ENCODE assay signal across 8 cellular contexts in the genomic region with DNA sequence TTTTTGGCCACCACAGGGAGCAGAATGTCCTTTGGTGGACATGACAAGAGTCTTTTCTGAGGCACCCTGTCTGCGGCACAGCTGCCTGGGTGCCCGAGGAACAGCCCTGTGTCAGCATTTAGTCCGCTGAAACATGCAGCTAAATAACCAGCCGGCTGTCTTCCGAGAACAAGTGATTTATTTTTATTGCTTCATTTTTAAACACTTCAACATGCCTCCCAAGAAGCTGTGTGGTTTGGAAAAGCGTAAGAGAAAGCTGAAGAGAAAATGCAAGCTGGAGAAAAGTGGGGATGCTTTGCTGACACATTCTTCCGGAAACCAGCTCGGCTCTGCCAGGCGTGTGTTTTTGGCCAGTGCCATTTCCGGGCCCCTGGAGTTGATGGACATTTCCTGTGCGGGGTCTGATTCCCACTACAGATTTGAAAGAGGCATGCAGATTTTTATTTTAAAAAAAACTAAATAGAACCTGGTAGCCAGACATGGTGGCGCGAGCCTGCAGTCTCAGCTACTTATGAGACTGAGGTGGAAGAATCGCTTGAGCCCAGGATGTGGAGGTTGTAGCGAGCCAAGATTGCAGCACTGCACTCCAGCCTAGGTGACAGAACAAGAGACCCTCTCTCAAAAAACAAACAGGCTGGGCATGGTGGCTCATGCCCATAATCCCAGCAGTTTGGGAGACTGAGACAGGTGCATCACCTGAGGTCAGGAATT.
A peak's percentile ranks its signal among the peaks of the same experiment; 100 is the strongest.
DNase-seq lines count a peak whose midpoint lies in the region; ATAC-seq, FAIRE-seq and TF ChIP-seq lines count a peak whose summit lies in the region.

No MANE protein-coding gene starts in this region.

- no TSS peak for BruUV-seq in IMR-90 (replicated peaks; lab: Mats Ljungman, UMichigan)

- ATAC-seq in IMR-90 (ENCODE audit: low read depth) (peak; percentile 78), left colon (peak; percentile 23), GM21367 (IDR thresholded peaks at IDR 0.05; ENCODE audit: unreplicated experiment) (no peak), HG02870 (IDR thresholded peaks at IDR 0.05; ENCODE audit: unreplicated experiment) (no peak)

- H4K5ac ChIP-seq in IMR-90 (ENCODE audit: low read depth, low read length): peak overlapping the region; percentile 58

- H3K27ac ChIP-seq in AG04450 (ENCODE audit: low read depth, low read length) (peak overlapping the region; percentile 90), IMR-90 (ENCODE audit: insufficient read depth, low read length) (peak overlapping the region; percentile 86), astrocyte (ENCODE audit: low read depth, low read length) (peak overlapping the region; percentile 7), substantia nigra (ENCODE audit: low read depth, low read length, poor library complexity, severe bottlenecking) (peak overlapping the region; percentile 30)

- H2AFZ ChIP-seq in IMR-90 (replicated peaks; ENCODE audit: low read length, poor library complexity): peak overlapping the region; percentile 66
- H2AFZ ChIP-seq in astrocyte (ENCODE audit: low read depth, low read length): peak overlapping the region; percentile 42

- in situ Hi-C loops in IMR-90 (cut with MboI; ENCODE audit: low sequenced_read_pairs): loop anchor here (25.0 kb wide), 1 partner anchor 373 kb away; the partner anchor contains the start of gene MGAT5B

- H2BK120ac ChIP-seq in IMR-90 (ENCODE audit: low read depth, low read length): peak overlapping the region; percentile 84

- peak overlapping the region; percentile 76 for H3K4me2 ChIP-seq in IMR-90 (ENCODE audit: low read depth, low read length)
- H3K4me2 ChIP-seq in astrocyte (ENCODE audit: low read length): peak overlapping the region; percentile 71

- peak overlapping the region; percentile 85 for H3K14ac ChIP-seq in IMR-90 (replicated peaks; ENCODE audit: low read depth, low read length)

- peak overlapping the region; percentile 94; the same call in 1 of the 3 replicates for H2BK15ac ChIP-seq in IMR-90 (ENCODE audit: low read depth, low read length)

- H3K23ac ChIP-seq in IMR-90 (ENCODE audit: low read depth, low read length): peak overlapping the region; percentile 78

- H2BK5ac ChIP-seq in IMR-90 (ENCODE audit: low read depth, low read length, poor library complexity, severe bottlenecking): peak overlapping the region; percentile 68

- peak overlapping the region; percentile 70; the same call in 1 of the 2 replicates for H3K56ac ChIP-seq in IMR-90 (ENCODE audit: extremely low read depth, insufficient read depth, low read length)

- H3K18ac ChIP-seq in IMR-90 (ENCODE audit: low read depth, low read length): peak overlapping the region; percentile 40

- peaks cover 12% of the 10 kb centered on the region for H3K9me3 Mint-ChIP-seq in astrocyte (ENCODE audit: unreplicated experiment)

- TF ChIP-seq POLR2A in IMR-90 (IDR thresholded peaks at IDR 0.05; ENCODE audit: low read depth, low read length): no peak

- H3K9ac ChIP-seq in IMR-90 (ENCODE audit: low read depth, low read length): peak overlapping the region; percentile 44
- peak overlapping the region; percentile 48 for H3K9ac ChIP-seq in astrocyte (ENCODE audit: low read length)

- no peak overlapping the region for H3K4me3 Mint-ChIP-seq in astrocyte (ENCODE audit: unreplicated experiment)

- CTCF ChIA-PET in AG04450 (lab: Charles Lee) (interaction anchor here (0.7 to 4.1 kb wide), 4 partner anchors 8 to 148 kb away, joined by 3 to 30 read pairs (median 4); no protein-coding TSS in a partner anchor), IMR-90 (lab: Yijun Ruan, JAX) (interaction anchor here (0.7 to 1.9 kb wide), 3 partner anchors 13 to 147 kb away, joined by 3 to 4 read pairs (median 4); no protein-coding TSS in a partner anchor)

- WGBS in IMR-90 (ENCODE audit: extremely low coverage in 2 of 2, insufficient read length in 1 of 2), 2 experiments: no CpG with 5 or more reads among the region's 15 CpGs

- TF ChIP-seq CTCF in AG04450 (IDR thresholded peaks at IDR 0.05; ENCODE audit: low read depth, low read length) (no peak), IMR-90 (conservative IDR thresholded peaks at IDR 0.05; ENCODE audit: low read depth, low read length) (no peak), astrocyte (IDR thresholded peaks at IDR 0.05; ENCODE audit: insufficient read depth, low read depth, low read length) (no peak)

- H3K4ac ChIP-seq in IMR-90 (ENCODE audit: low read depth, low read length): peak overlapping the region; percentile 75

- peak overlapping the region; percentile 46 for H3K4me3 ChIP-seq in AG04450 (ENCODE audit: low read depth, low read length)
- peak overlapping the region; percentile 24 for H3K4me3 ChIP-seq in IMR-90 (ENCODE audit: insufficient read depth, low read depth, low read length)
- peak overlapping the region; percentile 3 for H3K4me3 ChIP-seq in astrocyte (ENCODE audit: insufficient read depth, low read depth, low read length)

- intact Hi-C loops in IMR-90 (cut with micrococcal nuclease): no loop called here
- intact Hi-C loops in left colon (cut with DNase I, micrococcal nuclease): no loop called here

- dilution Hi-C loops in IMR-90 (cut with HindIII; ENCODE audit: low sequenced_read_pairs, unreplicated experiment): no loop called here

- H4K8ac ChIP-seq in IMR-90 (ENCODE audit: low read depth in 2 of 2, low read length in 2 of 2): peak overlapping the region; percentile 52 to 86

- no peaks in the 10 kb centered on the region for H3K79me2 ChIP-seq in astrocyte (ENCODE audit: insufficient read depth, low read length)

- FAIRE-seq in astrocyte (lab: Jason Lieb, UNC): no peak

- peak overlapping the region; percentile 65; the same call in 1 of the 2 replicates for H2AK5ac ChIP-seq in IMR-90 (ENCODE audit: low read depth, low read length)

- H3K9me3 ChIP-seq in AG04450 (ENCODE audit: control insufficient read depth, insufficient read depth, low read length) (peaks cover 14% of the 10 kb centered on the region), IMR-90 (ENCODE audit: control insufficient read depth, insufficient read depth, low read length) (peaks cover 5% of the 10 kb centered on the region), astrocyte (ENCODE audit: insufficient read depth, low read depth, low read length) (peaks cover 8% of the 10 kb centered on the region)

- H3K27me3 ChIP-seq in AG04450 (ENCODE audit: control insufficient read depth, insufficient read depth, low read length): no peaks in the 10 kb centered on the region
- no peaks in the 10 kb centered on the region for H3K27me3 ChIP-seq in IMR-90 (ENCODE audit: control insufficient read depth, insufficient read depth, low read length)
- no peaks in the 10 kb centered on the region for H3K27me3 ChIP-seq in astrocyte (ENCODE audit: insufficient read depth, low read length)

- no peaks in the 10 kb centered on the region for H3K27me3 Mint-ChIP-seq in astrocyte (ENCODE audit: low read depth, unreplicated experiment)

- H2AK9ac ChIP-seq in IMR-90 (replicated peaks; ENCODE audit: low read depth, low read length, poor library complexity): peak overlapping the region; percentile 23

- no peaks in the 10 kb centered on the region; the same call in 1 of the 2 replicates for H4K20me1 ChIP-seq in IMR-90 (ENCODE audit: insufficient read depth, low read length)
- no peaks in the 10 kb centered on the region for H4K20me1 ChIP-seq in astrocyte (ENCODE audit: insufficient read depth, low read length)

- H3K4me1 Mint-ChIP-seq in astrocyte (ENCODE audit: low read depth, unreplicated experiment): peaks cover 4% of the 10 kb centered on the region

- DNase-seq in AG04450 (ENCODE audit: low read depth, low spot score): peak; percentile 80
- peak; percentile 88 for DNase-seq in IMR-90
- peak; percentile 89 for DNase-seq in astrocyte (ENCODE audit: low read depth)
- peak in 1 of 2 donors; percentile 41 for DNase-seq in left colon
- DNase-seq in substantia nigra (lab: John Stamatoyannopoulos, UW): peak in 8 of 49 donors; percentile 12 to 54 (median 47)
- no peak for DNase-seq in NCI-H1105 treated with DMSO at 0.1 percent for 48 hours (lab: John Stamatoyannopoulos, UW)

- no peaks in the 10 kb centered on the region; the same call in 1 of the 2 replicates for H3K9me1 ChIP-seq in IMR-90 (ENCODE audit: insufficient read depth, low read length)

- H3K4me1 ChIP-seq in IMR-90 (ENCODE audit: control insufficient read depth, insufficient read depth, low read length) (peaks cover 9% of the 10 kb centered on the region), astrocyte (ENCODE audit: insufficient read depth, low read length) (peaks cover 5% of the 10 kb centered on the region)

- TF ChIP-seq RAD21 in IMR-90 (IDR thresholded peaks at IDR 0.05; ENCODE audit: low read length): no peak

- H2BK20ac ChIP-seq in IMR-90 (ENCODE audit: low read depth, low read length): peak overlapping the region; percentile 81

- no peak overlapping the region for H3K27ac Mint-ChIP-seq in astrocyte (ENCODE audit: unreplicated experiment)

- POLR2A ChIA-PET in AG04450 (lab: Yijun Ruan, JAX) (interaction anchor here (0.5 to 1.5 kb wide), 8 partner anchors 18 to 574 kb away, joined by 3 to 9 read pairs (median 3); no protein-coding TSS in a partner anchor), IMR-90 (lab: Charles Lee; ENCODE audit: unreplicated experiment) (no interaction called here)

- H3K79me1 ChIP-seq in IMR-90 (ENCODE audit: low read depth in 1 of 2, low read length in 2 of 2): no peaks in the 10 kb centered on the region

- no peaks in the 10 kb centered on the region for H3K36me3 ChIP-seq in IMR-90 (ENCODE audit: control insufficient read depth, insufficient read depth, low read length)
- no peaks in the 10 kb centered on the region for H3K36me3 ChIP-seq in astrocyte (ENCODE audit: insufficient read depth, low read length)

- H4K91ac ChIP-seq in IMR-90 (ENCODE audit: insufficient read depth, low read depth, low read length): peak overlapping the region; percentile 86

- peaks cover 10% of the 10 kb centered on the region for H3K36me3 Mint-ChIP-seq in astrocyte (ENCODE audit: low read depth, unreplicated experiment)

TF ChIP-seq in IMR-90, 13 proteins besides CTCF, POLR2A, EP300 and RAD21:
- peak; percentile 88 for TF ChIP-seq CEBPB (IDR thresholded peaks at IDR 0.05; ENCODE audit: low read depth, low read length)
- no peak for TF ChIP-seq SMC3 (IDR thresholded peaks at IDR 0.05; ENCODE audit: low read depth, low read length)
- TF ChIP-seq MAZ (IDR thresholded peaks at IDR 0.05; ENCODE audit: borderline replicate concordance, low read depth, low read length): no peak
- TF ChIP-seq MAFK (IDR thresholded peaks at IDR 0.05; ENCODE audit: low read depth, low read length): peak; percentile 80
- peak; percentile 36; the same call in 1 of the 2 replicates for TF ChIP-seq MXI1 (IDR thresholded peaks at IDR 0.05; ENCODE audit: borderline replicate concordance, low read depth, low read length)
- no peak for TF ChIP-seq FOS (IDR thresholded peaks at IDR 0.05; ENCODE audit: low read depth, low read length)
- TF ChIP-seq NFE2L2 (IDR thresholded peaks at IDR 0.05; ENCODE audit: low read depth, low read length): peak; percentile 69

Comparison
In these comparisons a context has a peak if more than half of its experiments do, and no peak if none do; other contexts are left out.
1. H3K27ac ChIP-seq: peak in every context shown above with its lines; median percentile 90 in AG04450; 86 in IMR-90; 30 in substantia nigra; 7 in astrocyte.
2. ATAC-seq: peak in IMR-90 (single experiment) and left colon (single experiment); none in GM21367 (single experiment) and HG02870 (single experiment).
3. Peak in every context shown above with its lines, with median percentiles within 50 percentile points of each other: H3K4me3 ChIP-seq.